Comparison of ENCODE assay signal across 1 cellular context in the genomic region with DNA sequence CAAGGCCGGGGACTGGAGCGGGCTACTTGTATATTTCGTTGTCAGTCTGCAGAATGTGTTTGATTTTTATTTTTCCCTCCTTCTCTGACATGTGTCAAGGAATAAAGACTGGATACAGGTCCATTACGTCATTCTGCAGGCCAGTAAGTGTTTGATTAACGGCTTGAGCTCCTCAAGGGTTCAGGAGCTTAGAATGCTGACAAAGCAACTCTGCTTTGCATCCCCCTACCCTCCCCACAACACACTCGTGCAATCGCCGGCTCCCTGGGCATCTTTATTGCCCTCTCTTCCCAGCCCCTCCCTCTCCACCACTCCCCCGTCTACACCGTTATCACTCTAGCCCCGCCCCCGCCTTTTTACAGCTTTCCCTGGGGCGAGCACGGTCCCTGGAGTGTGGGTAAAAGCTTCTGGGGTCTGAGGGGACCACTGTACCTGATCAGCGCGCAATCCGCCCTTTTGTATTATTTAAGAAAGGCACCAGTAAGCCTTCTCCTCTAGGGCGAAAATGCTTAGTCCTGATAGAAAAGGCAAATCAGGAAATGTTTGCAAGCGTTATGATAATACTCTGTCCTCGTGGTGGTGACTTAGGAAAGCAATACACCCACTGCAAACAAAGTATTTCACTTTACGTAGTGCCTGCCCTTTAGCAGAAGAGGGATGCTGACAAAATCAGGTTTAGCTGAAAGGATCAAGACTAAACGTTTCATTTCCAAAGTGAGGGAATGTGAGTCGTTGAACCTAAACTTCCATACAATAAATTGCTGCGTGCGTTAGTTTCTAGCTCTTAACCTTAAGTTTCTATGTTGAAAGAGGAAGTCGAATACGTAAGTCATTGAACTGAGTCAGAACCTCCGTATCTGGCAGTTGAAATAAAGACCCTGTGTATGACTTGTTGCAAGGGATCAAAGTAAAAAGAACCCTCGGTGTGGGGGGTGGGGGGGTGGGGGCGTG.
TF ChIP-seq lines count a peak whose summit lies in the region.

No MANE protein-coding gene starts in this region.

TF ChIP-seq in GM12878, 131 proteins besides CTCF, POLR2A, EP300 and RAD21 (continued from another document and continues in another):
- TF ChIP-seq ZNF592 (IDR thresholded peaks at IDR 0.05) (no peak), NRF1 (conservative IDR thresholded peaks at IDR 0.05; ENCODE audit: low read depth, low read length) (no peak), MYB (IDR thresholded peaks at IDR 0.05; ENCODE audit: borderline replicate concordance, low read depth, low read length) (no peak), RUNX3 (IDR thresholded peaks at IDR 0.05; ENCODE audit: low read length) (no peak), ATF3 (IDR thresholded peaks at IDR 0.05; ENCODE audit: borderline replicate concordance, extremely low read depth, low read depth, low read length) (no peak), JUNB (IDR thresholded peaks at IDR 0.05) (peak; percentile 41; the same call in 1 of the 2 replicates), STAT1 (conservative IDR thresholded peaks at IDR 0.05) (no peak), ELK1 (IDR thresholded peaks at IDR 0.05; ENCODE audit: low read depth, low read length) (no peak), ZNF217 (IDR thresholded peaks at IDR 0.05) (0 out of 2 replicates have a peak, but pooled peaks have one; percentile 27), ESRRA (IDR thresholded peaks at IDR 0.05; ENCODE audit: low read length) (no peak), NBN (IDR thresholded peaks at IDR 0.05) (peak; percentile 83), IRF5 (IDR thresholded peaks at IDR 0.05; ENCODE audit: borderline replicate concordance) (no peak), SMARCA5 (IDR thresholded peaks at IDR 0.05) (no peak), NR2C2 (IDR thresholded peaks at IDR 0.05; ENCODE audit: borderline replicate concordance, control insufficient read depth, insufficient read length, low read depth) (no peak), GATAD2B (conservative IDR thresholded peaks at IDR 0.05; ENCODE audit: low read depth) (no peak), RBBP5 (conservative IDR thresholded peaks at IDR 0.05) (no peak), SRF (IDR thresholded peaks at IDR 0.05; ENCODE audit: low read depth in 2 of 2, low read length in 2 of 2) (no peak), TCF12 (IDR thresholded peaks at IDR 0.05; ENCODE audit: low read depth, low read length) (no peak), SP1 (IDR thresholded peaks at IDR 0.05; ENCODE audit: low read depth, low read length) (no peak), HDAC2 (IDR thresholded peaks at IDR 0.05) (no peak), USF1 (IDR thresholded peaks at IDR 0.05; ENCODE audit: borderline replicate concordance, extremely low read length, insufficient read depth, low read depth, low read length) (no peak), SMC3 (IDR thresholded peaks at IDR 0.05; ENCODE audit: borderline replicate concordance, low read length) (no peak), RAD51 (IDR thresholded peaks at IDR 0.05) (no peak), MYC (IDR thresholded peaks at IDR 0.05; ENCODE audit: insufficient read depth, insufficient read length, insufficient replicate concordance, low read length, severe bottlenecking) (no peak), CREM (IDR thresholded peaks at IDR 0.05; ENCODE audit: low read depth) (peak; percentile 54; the same call in 1 of the 2 replicates), SIX5 (IDR thresholded peaks at IDR 0.05; ENCODE audit: low read depth, low read length, severe bottlenecking) (no peak), LARP7 (IDR thresholded peaks at IDR 0.05) (no peak), SREBF2 (IDR thresholded peaks at IDR 0.05; ENCODE audit: low read length) (no peak), MXI1 (IDR thresholded peaks at IDR 0.05; ENCODE audit: low read depth, low read length) (0 out of 2 replicates have a peak, but pooled peaks have one; percentile 15)
- TF ChIP-seq, protein P1, sequence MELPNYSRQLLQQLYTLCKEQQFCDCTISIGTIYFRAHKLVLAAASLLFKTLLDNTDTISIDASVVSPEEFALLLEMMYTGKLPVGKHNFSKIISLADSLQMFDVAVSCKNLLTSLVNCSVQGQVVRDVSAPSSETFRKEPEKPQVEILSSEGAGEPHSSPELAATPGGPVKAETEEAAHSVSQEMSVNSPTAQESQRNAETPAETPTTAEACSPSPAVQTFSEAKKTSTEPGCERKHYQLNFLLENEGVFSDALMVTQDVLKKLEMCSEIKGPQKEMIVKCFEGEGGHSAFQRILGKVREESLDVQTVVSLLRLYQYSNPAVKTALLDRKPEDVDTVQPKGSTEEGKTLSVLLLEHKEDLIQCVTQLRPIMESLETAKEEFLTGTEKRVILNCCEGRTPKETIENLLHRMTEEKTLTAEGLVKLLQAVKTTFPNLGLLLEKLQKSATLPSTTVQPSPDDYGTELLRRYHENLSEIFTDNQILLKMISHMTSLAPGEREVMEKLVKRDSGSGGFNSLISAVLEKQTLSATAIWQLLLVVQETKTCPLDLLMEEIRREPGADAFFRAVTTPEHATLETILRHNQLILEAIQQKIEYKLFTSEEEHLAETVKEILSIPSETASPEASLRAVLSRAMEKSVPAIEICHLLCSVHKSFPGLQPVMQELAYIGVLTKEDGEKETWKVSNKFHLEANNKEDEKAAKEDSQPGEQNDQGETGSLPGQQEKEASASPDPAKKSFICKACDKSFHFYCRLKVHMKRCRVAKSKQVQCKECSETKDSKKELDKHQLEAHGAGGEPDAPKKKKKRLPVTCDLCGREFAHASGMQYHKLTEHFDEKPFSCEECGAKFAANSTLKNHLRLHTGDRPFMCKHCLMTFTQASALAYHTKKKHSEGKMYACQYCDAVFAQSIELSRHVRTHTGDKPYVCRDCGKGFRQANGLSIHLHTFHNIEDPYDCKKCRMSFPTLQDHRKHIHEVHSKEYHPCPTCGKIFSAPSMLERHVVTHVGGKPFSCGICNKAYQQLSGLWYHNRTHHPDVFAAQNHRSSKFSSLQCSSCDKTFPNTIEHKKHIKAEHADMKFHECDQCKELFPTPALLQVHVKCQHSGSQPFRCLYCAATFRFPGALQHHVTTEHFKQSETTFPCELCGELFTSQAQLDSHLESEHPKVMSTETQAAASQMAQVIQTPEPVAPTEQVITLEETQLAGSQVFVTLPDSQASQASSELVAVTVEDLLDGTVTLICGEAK (IDR thresholded peaks at IDR 0.05; ENCODE audit: borderline replicate concordance), result no peak
- TF ChIP-seq, protein P2, sequence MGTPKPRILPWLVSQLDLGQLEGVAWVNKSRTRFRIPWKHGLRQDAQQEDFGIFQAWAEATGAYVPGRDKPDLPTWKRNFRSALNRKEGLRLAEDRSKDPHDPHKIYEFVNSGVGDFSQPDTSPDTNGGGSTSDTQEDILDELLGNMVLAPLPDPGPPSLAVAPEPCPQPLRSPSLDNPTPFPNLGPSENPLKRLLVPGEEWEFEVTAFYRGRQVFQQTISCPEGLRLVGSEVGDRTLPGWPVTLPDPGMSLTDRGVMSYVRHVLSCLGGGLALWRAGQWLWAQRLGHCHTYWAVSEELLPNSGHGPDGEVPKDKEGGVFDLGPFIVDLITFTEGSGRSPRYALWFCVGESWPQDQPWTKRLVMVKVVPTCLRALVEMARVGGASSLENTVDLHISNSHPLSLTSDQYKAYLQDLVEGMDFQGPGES (IDR thresholded peaks at IDR 0.05), result no peak
- TF ChIP-seq, protein P3, sequence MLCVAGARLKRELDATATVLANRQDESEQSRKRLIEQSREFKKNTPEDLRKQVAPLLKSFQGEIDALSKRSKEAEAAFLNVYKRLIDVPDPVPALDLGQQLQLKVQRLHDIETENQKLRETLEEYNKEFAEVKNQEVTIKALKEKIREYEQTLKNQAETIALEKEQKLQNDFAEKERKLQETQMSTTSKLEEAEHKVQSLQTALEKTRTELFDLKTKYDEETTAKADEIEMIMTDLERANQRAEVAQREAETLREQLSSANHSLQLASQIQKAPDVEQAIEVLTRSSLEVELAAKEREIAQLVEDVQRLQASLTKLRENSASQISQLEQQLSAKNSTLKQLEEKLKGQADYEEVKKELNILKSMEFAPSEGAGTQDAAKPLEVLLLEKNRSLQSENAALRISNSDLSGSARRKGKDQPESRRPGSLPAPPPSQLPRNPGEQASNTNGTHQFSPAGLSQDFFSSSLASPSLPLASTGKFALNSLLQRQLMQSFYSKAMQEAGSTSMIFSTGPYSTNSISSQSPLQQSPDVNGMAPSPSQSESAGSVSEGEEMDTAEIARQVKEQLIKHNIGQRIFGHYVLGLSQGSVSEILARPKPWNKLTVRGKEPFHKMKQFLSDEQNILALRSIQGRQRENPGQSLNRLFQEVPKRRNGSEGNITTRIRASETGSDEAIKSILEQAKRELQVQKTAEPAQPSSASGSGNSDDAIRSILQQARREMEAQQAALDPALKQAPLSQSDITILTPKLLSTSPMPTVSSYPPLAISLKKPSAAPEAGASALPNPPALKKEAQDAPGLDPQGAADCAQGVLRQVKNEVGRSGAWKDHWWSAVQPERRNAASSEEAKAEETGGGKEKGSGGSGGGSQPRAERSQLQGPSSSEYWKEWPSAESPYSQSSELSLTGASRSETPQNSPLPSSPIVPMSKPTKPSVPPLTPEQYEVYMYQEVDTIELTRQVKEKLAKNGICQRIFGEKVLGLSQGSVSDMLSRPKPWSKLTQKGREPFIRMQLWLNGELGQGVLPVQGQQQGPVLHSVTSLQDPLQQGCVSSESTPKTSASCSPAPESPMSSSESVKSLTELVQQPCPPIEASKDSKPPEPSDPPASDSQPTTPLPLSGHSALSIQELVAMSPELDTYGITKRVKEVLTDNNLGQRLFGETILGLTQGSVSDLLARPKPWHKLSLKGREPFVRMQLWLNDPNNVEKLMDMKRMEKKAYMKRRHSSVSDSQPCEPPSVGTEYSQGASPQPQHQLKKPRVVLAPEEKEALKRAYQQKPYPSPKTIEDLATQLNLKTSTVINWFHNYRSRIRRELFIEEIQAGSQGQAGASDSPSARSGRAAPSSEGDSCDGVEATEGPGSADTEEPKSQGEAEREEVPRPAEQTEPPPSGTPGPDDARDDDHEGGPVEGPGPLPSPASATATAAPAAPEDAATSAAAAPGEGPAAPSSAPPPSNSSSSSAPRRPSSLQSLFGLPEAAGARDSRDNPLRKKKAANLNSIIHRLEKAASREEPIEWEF (IDR thresholded peaks at IDR 0.05; ENCODE audit: insufficient replicate concordance, low read depth, low read length), result no peak
